11 cellular contexts compared by ENCODE assay signal in genomic region chr19:2054763-2055162, GRCh38. TPM values are rescaled to one million over a fixed set of nuclear protein-coding genes. Genes with fewer than 3 reads are reported as not detected.
DNase-seq lines count a peak whose midpoint lies in the region; ATAC-seq and TF ChIP-seq lines count a peak whose summit lies in the region.
"Had no signal": no experiment of that assay in that cellular context is flagged by ENCODE, and none has a peak within 500 bp of the region (broad histone marks: within the 10 kb centered on the region; RNA-seq: fewer than 3 reads in every experiment).

No MANE protein-coding gene starts in this region.

- peak overlapping the region; percentile 25 for H4K91ac ChIP-seq in trophoblast cell (ENCODE audit: low read depth, low read length)

- no peak overlapping the region for H3K27ac ChIP-seq in CD8-positive, alpha-beta memory T cell (ENCODE audit: low read depth, low read length)
- H3K27ac ChIP-seq in trophoblast cell (ENCODE audit: low read depth, low read length), result no peak overlapping the region

- H3K23ac ChIP-seq in trophoblast cell (ENCODE audit: low read length), result no peak overlapping the region

- CTCF ChIA-PET in CD8-positive, alpha-beta memory T cell (lab: Charles Lee), result interaction anchor here (1.1 kb wide), 1 partner anchor 25 kb away, joined by 4 read pairs; no protein-coding TSS in a partner anchor

- no peak for DNase-seq in CD8-positive, alpha-beta memory T cell
- peak; percentile 88 for DNase-seq in chondrocyte (ENCODE audit: low spot score)
- no peak for DNase-seq in trophoblast cell
- no peak for DNase-seq in GDM1 (lab: John Stamatoyannopoulos, UW)
- DNase-seq: DMS53, head of caudate nucleus, SIG-M5 had no signal

- H3K14ac ChIP-seq in trophoblast cell (ENCODE audit: low read length), result no peak overlapping the region

- no peak overlapping the region for H3K18ac ChIP-seq in trophoblast cell (ENCODE audit: low read length)

- no peak for TF ChIP-seq EP300 in Ishikawa (IDR thresholded peaks at IDR 0.05; ENCODE audit: borderline replicate concordance)

- peaks cover 29 to 64% (median 40%) of the 10 kb centered on the region in 3 donors for H3K4me1 Mint-ChIP-seq in CD8-positive, alpha-beta memory T cell
- peaks cover 25% of the 10 kb centered on the region for H3K4me1 Mint-ChIP-seq in chondrocyte (ENCODE audit: low read depth)

- H3K36me3 Mint-ChIP-seq in CD8-positive, alpha-beta memory T cell, result peaks cover 0 to 4% (median 0%) of the 10 kb centered on the region in 3 donors
- H3K36me3 Mint-ChIP-seq in chondrocyte (ENCODE audit: low read depth), result no peaks in the 10 kb centered on the region

- peak overlapping the region in 1 of 7 donors; percentile 37 for H3K4me3 Mint-ChIP-seq in CD8-positive, alpha-beta memory T cell
- no peak overlapping the region for H3K4me3 Mint-ChIP-seq in chondrocyte (ENCODE audit: unreplicated experiment)

- H3K27me3 ChIP-seq in CD8-positive, alpha-beta memory T cell (ENCODE audit: insufficient read depth, low read length, poor library complexity, severe bottlenecking), result no peaks in the 10 kb centered on the region
- no peaks in the 10 kb centered on the region for H3K27me3 ChIP-seq in trophoblast cell (ENCODE audit: insufficient read depth, low read length)

- ATAC-seq in HG02759 (IDR thresholded peaks at IDR 0.05; ENCODE audit: unreplicated experiment) (no peak), HG02840 (IDR thresholded peaks at IDR 0.05; ENCODE audit: low FRiP score, unreplicated experiment) (no peak), GM18867 (IDR thresholded peaks at IDR 0.05; ENCODE audit: unreplicated experiment) (no peak)

- TF ChIP-seq RAD21 in Ishikawa (IDR thresholded peaks at IDR 0.05; ENCODE audit: low read depth), result no peak

- no peaks in the 10 kb centered on the region for H3K9me3 ChIP-seq in CD8-positive, alpha-beta memory T cell (ENCODE audit: low read length)
- no peaks in the 10 kb centered on the region for H3K9me3 ChIP-seq in trophoblast cell (ENCODE audit: insufficient read depth, low read depth, low read length)

- no peaks in the 10 kb centered on the region for H3K36me3 ChIP-seq in CD8-positive, alpha-beta memory T cell (ENCODE audit: insufficient read depth, low read length)
- no peaks in the 10 kb centered on the region for H3K36me3 ChIP-seq in trophoblast cell (ENCODE audit: control insufficient read depth in 1 of 2, insufficient read depth in 2 of 2, low read length in 2 of 2)

- H3K4me2 ChIP-seq in trophoblast cell (ENCODE audit: low read length), result no peak overlapping the region

- H3K9me3 Mint-ChIP-seq in CD8-positive, alpha-beta memory T cell, result no peaks in the 10 kb centered on the region
- H3K9me3 Mint-ChIP-seq in chondrocyte (ENCODE audit: low read depth), result no peaks in the 10 kb centered on the region

- no peak overlapping the region for H3K4me3 ChIP-seq in CD8-positive, alpha-beta memory T cell (ENCODE audit: low read length)
- H3K4me3 ChIP-seq in trophoblast cell (ENCODE audit: low read depth, low read length), result no peak overlapping the region

- no peak overlapping the region for H4K8ac ChIP-seq in trophoblast cell (ENCODE audit: low read depth, low read length)

- no peak overlapping the region for H2BK12ac ChIP-seq in trophoblast cell (ENCODE audit: low read length)

- H2BK5ac ChIP-seq in trophoblast cell (ENCODE audit: low read depth, low read length, poor library complexity), result no peak overlapping the region

- peaks cover 65% of the 10 kb centered on the region for H3K4me1 ChIP-seq in CD8-positive, alpha-beta memory T cell (ENCODE audit: insufficient read depth, low read length)
- peaks cover 16 to 25% of the 10 kb centered on the region in 2 experiments for H3K4me1 ChIP-seq in trophoblast cell (ENCODE audit: control insufficient read depth in 1 of 2, insufficient read depth in 2 of 2, low read length in 2 of 2)

- H2BK120ac ChIP-seq in trophoblast cell (ENCODE audit: insufficient read depth, low read length, poor library complexity), result no peak overlapping the region

- H3K79me2 ChIP-seq in trophoblast cell (ENCODE audit: control insufficient read depth, insufficient read depth, low read length, poor library complexity), result peaks cover 9% of the 10 kb centered on the region

- WGBS in trophoblast cell (ENCODE audit: extremely low coverage, insufficient coverage, insufficient read length), result no CpG with 5 or more reads among the region's 8 CpGs

- POLR2A ChIA-PET in CD8-positive, alpha-beta memory T cell (lab: Charles Lee), result interaction anchor here (0.7 kb wide), 1 partner anchor 1277 kb away, joined by 4 read pairs; no protein-coding TSS in a partner anchor

- H3K4ac ChIP-seq in trophoblast cell (ENCODE audit: low read depth, low read length), result no peak overlapping the region

- no peak for TF ChIP-seq CTCF in chondrocyte (IDR thresholded peaks at IDR 0.05)

- H3K27ac Mint-ChIP-seq in CD8-positive, alpha-beta memory T cell, result peak overlapping the region in 6 of 8 donors; percentile 64 to 90 (median 80)
- no peak overlapping the region for H3K27ac Mint-ChIP-seq in chondrocyte (ENCODE audit: unreplicated experiment)

- no peaks in the 10 kb centered on the region for H3K27me3 Mint-ChIP-seq in CD8-positive, alpha-beta memory T cell
- H3K27me3 Mint-ChIP-seq in chondrocyte (ENCODE audit: low read depth), result no peaks in the 10 kb centered on the region

- peak overlapping the region; percentile 40 for H2AK5ac ChIP-seq in trophoblast cell (ENCODE audit: low read length)

- no peak overlapping the region for H2AFZ ChIP-seq in trophoblast cell (ENCODE audit: insufficient read depth, low read length, poor library complexity)

- no peak overlapping the region for H4K12ac ChIP-seq in trophoblast cell (ENCODE audit: low read depth, low read length)

- H3K79me1 ChIP-seq in trophoblast cell (ENCODE audit: low read length), result peaks cover 27% of the 10 kb centered on the region

- no peak overlapping the region for H3K9ac ChIP-seq in trophoblast cell (ENCODE audit: low read length)

TF ChIP-seq in Ishikawa, 13 proteins besides CTCF, POLR2A, EP300 and RAD21:
- TF ChIP-seq MAX (IDR thresholded peaks at IDR 0.05), result no peak
- no peak for TF ChIP-seq CREB1 (IDR thresholded peaks at IDR 0.05; ENCODE audit: low read depth)
- TF ChIP-seq FOXM1 (IDR thresholded peaks at IDR 0.05; ENCODE audit: borderline replicate concordance, low read depth), result no peak
- peak; percentile 40; the same call in 1 of the 2 replicates for TF ChIP-seq EGR1 (IDR thresholded peaks at IDR 0.05)

RNA-seq across cellular contexts. Expression of gene MKNK2, which starts 3.7 kb away (rescaled TPM):
- total RNA-seq in CD8-positive, alpha-beta memory T cell, result 100 to 1,000 TPM; 137 to 147 TPM
- 50.8 TPM for polyA plus RNA-seq in CD8-positive, alpha-beta memory T cell
- total RNA-seq in chondrocyte, result 32.8 to 127 TPM (median 125 TPM) in 3 replicates
- 339 and 368 TPM in 2 replicates for polyA plus RNA-seq in trophoblast cell (2013)

RNA-seq across cellular contexts. Expression of gene BTBD2, which starts 39.2 kb away (rescaled TPM):
- total RNA-seq in CD8-positive, alpha-beta memory T cell, result 10 to 100 TPM; 18.6 to 22.5 TPM
- 5.3 TPM for polyA plus RNA-seq in CD8-positive, alpha-beta memory T cell
- 61.0 to 66.2 TPM (median 65.9 TPM) in 3 replicates for total RNA-seq in chondrocyte
- polyA plus RNA-seq in trophoblast cell (2013), result 43.8 and 44.5 TPM in 2 replicates

RNA-seq across cellular contexts. Expression of gene MOB3A, which starts 41.4 kb away (rescaled TPM):
- total RNA-seq in CD8-positive, alpha-beta memory T cell, result 100 to 1,000 TPM; 171 to 188 TPM
- polyA plus RNA-seq in CD8-positive, alpha-beta memory T cell, result 106 TPM
- total RNA-seq in chondrocyte, result 34.6 to 48.0 TPM (median 45.5 TPM) in 3 replicates
- 34.5 and 34.8 TPM in 2 replicates for polyA plus RNA-seq in trophoblast cell (2013)

RNA-seq across cellular contexts. Expression of gene IZUMO4, which starts 42.0 kb away (rescaled TPM):
- total RNA-seq in CD8-positive, alpha-beta memory T cell, result 1 to 10 TPM; 8.9 to 9.7 TPM
- polyA plus RNA-seq in CD8-positive, alpha-beta memory T cell, result 0.58 TPM
- 2.4 to 3.9 TPM (median 3.2 TPM) in 3 replicates for total RNA-seq in chondrocyte
- 1.2 and 1.5 TPM in 2 replicates for polyA plus RNA-seq in trophoblast cell (2013)
